Comparison of ENCODE assay signal across 8 cellular contexts in genomic region chr17:78840530-78840779, GRCh38. TPM values are rescaled to one million over a fixed set of nuclear protein-coding genes. Genes with fewer than 3 reads are reported as not detected.
DNase-seq lines count a peak whose midpoint lies in the region; ATAC-seq and TF ChIP-seq lines count a peak whose summit lies in the region.

No MANE protein-coding gene starts in this region.

- CTCF ChIA-PET in A673 (lab: Charles Lee) = no interaction called here

- in situ Hi-C loops in GM13977 (cut with MboI; ENCODE audit: low pct_unique_long_range_greater_than_20kb, low sequenced_read_pairs, unreplicated experiment) = loop anchor here (25.0 kb wide), 1 partner anchor 328 kb away; no protein-coding TSS in a partner anchor

- H3K27me3 Mint-ChIP-seq in brain = peaks cover 5% of the 10 kb centered on the region

- H3K4me1 Mint-ChIP-seq in brain = peaks cover 53% of the 10 kb centered on the region

- no peaks in the 10 kb centered on the region for H3K27me3 ChIP-seq in A673 (replicated peaks; ENCODE audit: insufficient read depth, low read depth, low read length, poor library complexity)

- H3K27ac ChIP-seq in A673 (ENCODE audit: low read depth, low read length, poor library complexity, severe bottlenecking) = peak overlapping the region; percentile 96
- H3K27ac ChIP-seq in mesodermal cell (ENCODE audit: low read depth, low read length, severe bottlenecking) = peak overlapping the region; percentile 91

- no peak for DNase-seq in A673 (ENCODE audit: low spot score)
- no peak for DNase-seq in glomerular visceral epithelial cell (ENCODE audit: extremely low spot score)
- DNase-seq in DMS79 (lab: John Stamatoyannopoulos, UW) = no peak
- DNase-seq in SW 1271 (lab: John Stamatoyannopoulos, UW) = no peak
- DNase-seq in GM13977 (ENCODE audit: low spot score) = no peak

- H3K9me3 Mint-ChIP-seq in brain = peaks cover 0 to 2% (median 0%) of the 10 kb centered on the region in 5 experiments

- TF ChIP-seq CTCF in A673 (conservative IDR thresholded peaks at IDR 0.05; ENCODE audit: low read depth, low read length) (no peak), brain (conservative IDR thresholded peaks at IDR 0.05) (no peak), GM13977 (IDR thresholded peaks at IDR 0.05; ENCODE audit: extremely low read depth, insufficient read depth, missing control alignments) (no peak)

- H3K4me1 ChIP-seq in A673 (ENCODE audit: insufficient read depth, low read length, poor library complexity, severe bottlenecking) = no peaks in the 10 kb centered on the region
- H3K4me1 ChIP-seq in mesodermal cell (ENCODE audit: control insufficient read depth, insufficient read depth, low read length, poor library complexity, severe bottlenecking) = peaks cover 9% of the 10 kb centered on the region

- peak overlapping the region; percentile 89 to 96 (median 92) for H3K4me3 Mint-ChIP-seq in brain

- WGBS in mesodermal cell (ENCODE audit: insufficient coverage in 2 of 2), 2 experiments = 0% methylated on average over 28 to 33 of the region's 35 CpGs

- intact Hi-C loops in A673 (cut with micrococcal nuclease; ENCODE audit: unreplicated experiment) = no loop called here

- H3K36me3 ChIP-seq in A673 (ENCODE audit: insufficient read depth, low read length, poor library complexity, severe bottlenecking) (peaks cover 30% of the 10 kb centered on the region), mesodermal cell (ENCODE audit: control insufficient read depth, insufficient read depth, low read length) (peaks cover 27% of the 10 kb centered on the region)

- BruUV-seq in A673 (replicated peaks; lab: Mats Ljungman, UMichigan) = no TSS peak

- peak overlapping the region; percentile 81 for H3K4me3 ChIP-seq in A673 (ENCODE audit: low read depth, low read length, poor library complexity, severe bottlenecking)
- H3K4me3 ChIP-seq in mesodermal cell (ENCODE audit: extremely low read depth, insufficient read depth, low read length, poor library complexity, severe bottlenecking) = peak overlapping the region; percentile 83

- H3K27ac Mint-ChIP-seq in brain = peak overlapping the region; percentile 83 to 98 (median 93)

- peak; percentile 16 for ATAC-seq in HG02981 (IDR thresholded peaks at IDR 0.05; ENCODE audit: unreplicated experiment)

- peaks cover 29% of the 10 kb centered on the region for H3K36me3 Mint-ChIP-seq in brain

- H3K9me3 ChIP-seq in A673 (ENCODE audit: low read depth, low read length, poor library complexity, severe bottlenecking) (no peaks in the 10 kb centered on the region), mesodermal cell (ENCODE audit: control insufficient read depth, low read length) (no peaks in the 10 kb centered on the region)

- POLR2A ChIA-PET in A673 (lab: Charles Lee; ENCODE audit: low non-redundant PET) = no interaction called here

RNA-seq across cellular contexts. Expression of gene USP36, which starts 0.2 kb away (rescaled TPM):
- total RNA-seq in A673 (2021) = 58.4 and 74.9 TPM in 2 replicates
- 24.7 TPM for polyA plus RNA-seq in brain (ENCODE audit: insufficient read depth, low read depth, low replicate concordance)
- 20.2 TPM for polyA plus RNA-seq in mesodermal cell (2013, experiment 1 of 2)
- 19.1 TPM for polyA plus RNA-seq in mesodermal cell (2013, experiment 2 of 2)

RNA-seq across cellular contexts. Expression of gene CYTH1, which starts 58.4 kb away (rescaled TPM):
- total RNA-seq in A673 (2021) = 17.9 and 24.6 TPM in 2 replicates
- polyA plus RNA-seq in brain (ENCODE audit: insufficient read depth, low read depth, low replicate concordance) = 33.6 TPM
- polyA plus RNA-seq in mesodermal cell (2013, experiment 1 of 2) = 17.1 TPM
- polyA plus RNA-seq in mesodermal cell (2013, experiment 2 of 2) = 15.4 TPM
